ENCODE assay signal across 20 cellular contexts in genomic region chr2:8567469-8568108, GRCh38.
DNase-seq lines count a peak whose midpoint lies in the region; ATAC-seq and TF ChIP-seq lines count a peak whose summit lies in the region.
"Had no signal": no experiment of that assay in that cellular context is flagged by ENCODE, and none has a peak within 500 bp of the region (broad histone marks: within the 10 kb centered on the region; RNA-seq: fewer than 3 reads in every experiment).

No MANE protein-coding gene starts in this region.

- no peaks in the 10 kb centered on the region for H3K4me1 Mint-ChIP-seq in activated T-cell treated with anti-CD3 and anti-CD28 coated beads, Interleukin-2, amount 50 U/mL, for 72 hours (ENCODE audit: low read depth)
- H3K4me1 Mint-ChIP-seq: activated CD4-positive, alpha-beta T cell treated with anti-CD3 and anti-CD28 coated beads for 36 hours had no signal

- no peaks in the 10 kb centered on the region for H3K27me3 Mint-ChIP-seq in activated T-cell treated with anti-CD3 and anti-CD28 coated beads, Interleukin-2, amount 50 U/mL, for 72 hours (ENCODE audit: low read depth)
- H3K27me3 Mint-ChIP-seq: activated CD4-positive, alpha-beta T cell treated with anti-CD3 and anti-CD28 coated beads for 36 hours had no signal

- ATAC-seq in sciatic nerve (no peak), HG02588 (IDR thresholded peaks at IDR 0.05; ENCODE audit: unreplicated experiment) (no peak)
- no peak for ATAC-seq in activated T-cell treated with anti-CD3 and anti-CD28 coated beads, Interleukin-2, amount 50 U/mL, for 72 hours (replicated peaks in 1 of 2)
- ATAC-seq: activated CD4-positive, alpha-beta T cell treated with anti-CD3 and anti-CD28 coated beads for 36 hours; left colon; SK-N-SH treated with all-trans-retinoic acid at 6 μM for 48 hours had no signal

- no peak overlapping the region for H3K4me3 Mint-ChIP-seq in activated T-cell treated with anti-CD3 and anti-CD28 coated beads, Interleukin-2, amount 50 U/mL, for 72 hours
- H3K4me3 Mint-ChIP-seq: activated CD4-positive, alpha-beta T cell treated with anti-CD3 and anti-CD28 coated beads for 36 hours had no signal

- H3K27ac Mint-ChIP-seq in activated T-cell treated with anti-CD3 and anti-CD28 coated beads, Interleukin-2, amount 50 U/mL, for 72 hours = no peak overlapping the region
- H3K27ac Mint-ChIP-seq: activated CD4-positive, alpha-beta T cell treated with anti-CD3 and anti-CD28 coated beads for 36 hours had no signal

- H3K9me3 Mint-ChIP-seq in activated T-cell treated with anti-CD3 and anti-CD28 coated beads, Interleukin-2, amount 50 U/mL, for 72 hours = peaks cover under 1 to 1% of the 10 kb centered on the region in 2 donors

- peak; percentile 92 for DNase-seq in DMS53 (lab: John Stamatoyannopoulos, UW)
- peak; percentile 38 for DNase-seq in NCI-H146 treated with DMSO at 0.1 percent for 48 hours (lab: John Stamatoyannopoulos, UW; ENCODE audit: unreplicated experiment)
- peak; percentile 10 for DNase-seq in fibroblast of pulmonary artery (ENCODE audit: low read depth)
- peak; percentile 37 for DNase-seq in sciatic nerve (ENCODE audit: low spot score)
- DNase-seq in HUDEP-2 (lab: John Stamatoyannopoulos, UW; ENCODE audit: unreplicated experiment in 76 of 76) = no peak
- DNase-seq in activated T-cell treated with anti-CD3 and anti-CD28 coated beads, Interleukin-2, amount 50 U/mL, for 72 hours = no peak
- DNase-seq: activated CD4-positive, alpha-beta T cell treated with anti-CD3 and anti-CD28 coated beads for 36 hours; activated CD8-positive, alpha-beta memory T cell treated with anti-CD3 and anti-CD28 coated beads, Interleukin-2, amount 50 U/mL, for 4 hours; anterior cingulate cortex; DMS 273 treated with DMSO at 0.1 percent for 48 hours; foreskin melanocyte; KG1; left colon; NCI-H526 treated with DMSO at 0.1 percent for 48 hours; stimulated activated CD4-positive, alpha-beta T cell treated with anti-CD3 and anti-CD28 coated beads, Interleukin-4, amount 100 ng/mL, for 4 hours; stimulated activated CD8-positive, alpha-beta memory T cell treated with anti-CD3 and anti-CD28 coated beads, Interleukin-4, amount 100 ng/mL, for 48 hours had no signal

- peaks cover under 1 to 2% of the 10 kb centered on the region in 2 donors for H3K36me3 Mint-ChIP-seq in activated T-cell treated with anti-CD3 and anti-CD28 coated beads, Interleukin-2, amount 50 U/mL, for 72 hours (ENCODE audit: insufficient read depth in 2 of 2)

- intact Hi-C loops in sciatic nerve (cut with DNase I) = no loop called here

- no peak for TF ChIP-seq CTCF in fibroblast of pulmonary artery (IDR thresholded peaks at IDR 0.05; ENCODE audit: low read length, missing control alignments)

- H3K4me3 ChIP-seq in fibroblast of pulmonary artery (replicated peaks; ENCODE audit: low read depth, low read length) = no peak overlapping the region
- H3K4me3 ChIP-seq: BLaER1, Peyer's patch had no signal

Comparison
In these comparisons a context has a peak if more than half of its experiments do, and no peak if none do; other contexts are left out.
1. DNase-seq: peak in DMS53 (single experiment), NCI-H146 treated with DMSO at 0.1 percent for 48 hours (single experiment), fibroblast of pulmonary artery (single experiment) and sciatic nerve (single experiment); none in HUDEP-2 (0 of 76) and activated T-cell treated with anti-CD3 and anti-CD28 coated beads, Interleukin-2, amount 50 U/mL, for 72 hours (0 of 2).